In genomic region chr9:9603345-9603744, GRCh38 we compare ENCODE assay signal across 21 cellular contexts.
"Had no signal": no experiment of that assay in that cellular context is flagged by ENCODE, and none has a peak within 500 bp of the region (broad histone marks: within the 10 kb centered on the region; RNA-seq: fewer than 3 reads in every experiment).

No MANE protein-coding gene starts in this region.

- FAIRE-seq: HTR-8/SVneo, K562 had no signal

- H3K9me3 ChIP-seq: SK-N-SH had no signal

- ATAC-seq: K562, Panc1, PC-3 had no signal

- H3K27ac ChIP-seq: HL-60, KMS-11, RWPE1 had no signal

- H3K4me3 ChIP-seq: K562 had no signal

- H3K9ac ChIP-seq: KMS-11, SK-N-SH had no signal

- H3K4me2 ChIP-seq: KMS-11, SK-N-SH had no signal

- H3K9me2 ChIP-seq: SK-N-SH had no signal

- DNase-seq: Kasumi-1; MM.1S; NCI-H1092 treated with DMSO at 0.1 percent for 48 hours; NCI-H1436; NCI-H187; NCI-H2029; NCI-H2081 treated with DMSO at 0.1 percent for 48 hours; NCI-H2227 treated with DMSO at 0.1 percent for 48 hours; NCI-H524; NCI-H526 treated with DMSO at 0.1 percent for 48 hours; NCI-H748 treated with DMSO at 0.1 percent for 48 hours; NK-92 treated with Interleukin-12 subunit alpha and Interleukin-12 subunit beta, amount 100 ng/mL, for 24 hours; PC-3; SHP77; SK-N-SH had no signal
